18 cellular contexts compared by ENCODE assay signal in genomic region chr7:27141138-27141537, GRCh38. TPM values are rescaled to one million over a fixed set of nuclear protein-coding genes. Genes with fewer than 3 reads are reported as not detected.
DNase-seq lines count a peak whose midpoint lies in the region; TF ChIP-seq lines count a peak whose summit lies in the region.
"Had no signal": no experiment of that assay in that cellular context is flagged by ENCODE, and none has a peak within 500 bp of the region (broad histone marks: within the 10 kb centered on the region; RNA-seq: fewer than 3 reads in every experiment).

No MANE protein-coding gene starts in this region.

- 71 to 75% methylated on average over 8 of the region's 8 CpGs for WGBS in esophagus squamous epithelium, 2 donors
- WGBS in transverse colon (ENCODE audit: low coverage in 1 of 2), 2 donors: 32 to 37% methylated on average over 7 to 8 of the region's 8 CpGs

- H3K27me3 ChIP-seq in ascending aorta: no peaks in the 10 kb centered on the region
- peaks cover 0 to 75% (median 0%) of the 10 kb centered on the region in 4 donors for H3K27me3 ChIP-seq in esophagus squamous epithelium
- peaks cover 4% of the 10 kb centered on the region for H3K27me3 ChIP-seq in muscle layer of duodenum (ENCODE audit: low read depth, low read length)
- no peaks in the 10 kb centered on the region for H3K27me3 ChIP-seq in transverse colon
- peaks cover 97% of the 10 kb centered on the region for H3K27me3 ChIP-seq in brain microvascular endothelial cell (replicated peaks)

- H3K4me1 ChIP-seq in ascending aorta (peaks cover 0 to 7% of the 10 kb centered on the region in 2 donors), esophagus squamous epithelium (peaks cover under 1 to 58% (median 7%) of the 10 kb centered on the region in 3 donors), muscle layer of duodenum (ENCODE audit: control insufficient read depth in 1 of 2, insufficient read depth in 2 of 2, low read length in 2 of 2) (peaks cover 6 to 9% of the 10 kb centered on the region in 2 donors), transverse colon (peaks cover 12 to 64% (median 58%) of the 10 kb centered on the region in 4 donors)

- intact Hi-C loops in ascending aorta (cut with DNase I) (loop anchor here (5.0 kb wide), 1 partner anchor 1284 kb away; no protein-coding TSS in a partner anchor), esophagus squamous epithelium (cut with DNase I) (loop anchor here (5.0 kb wide), 1 partner anchor 284 kb away; no protein-coding TSS in a partner anchor), transverse colon (cut with DNase I; ENCODE audit: low total_unique reads) (no loop called here)

- DNase-seq in ascending aorta (ENCODE audit: low spot score in 2 of 2): no peak
- no peak for DNase-seq in esophagus squamous epithelium (lab: John Stamatoyannopoulos, UW)
- DNase-seq in transverse colon: no peak
- DNase-seq in brain microvascular endothelial cell: no peak
- DNase-seq in stimulated activated CD4-positive, alpha-beta T cell treated with anti-CD3 and anti-CD28 coated beads, Interleukin-4, amount 100 ng/mL, for 1 hour: no peak
- no peak for DNase-seq in SW480 (ENCODE audit: low spot score)
- DNase-seq in NCI-H1436 (lab: John Stamatoyannopoulos, UW): no peak
- DNase-seq: activated CD4-positive, alpha-beta T cell treated with anti-CD3 and anti-CD28 coated beads, Interleukin-2, amount 50 U/mL, for 1 hour; activated T-cell treated with anti-CD3 and anti-CD28 coated beads for 4 hours; GOT3; heart left ventricle; NCI-H146; NCI-H82; SK-N-SH; stimulated activated CD4-positive, alpha-beta T cell treated with anti-CD3 and anti-CD28 coated beads, Interleukin-1b, Interleukin-23, amount 100 ng/mL, for 48 hours had no signal

- H3K27ac ChIP-seq in ascending aorta (peak overlapping the region; percentile 92 to 98), esophagus squamous epithelium (peak overlapping the region in 2 of 4 donors; percentile 92 to 97), muscle layer of duodenum (ENCODE audit: low read length) (peak overlapping the region; percentile 97), transverse colon (peak overlapping the region; percentile 95 to 99 (median 98)), brain microvascular endothelial cell (no peak overlapping the region)

- H3K36me3 ChIP-seq in ascending aorta: peaks cover 0 to 17% of the 10 kb centered on the region in 2 donors
- H3K36me3 ChIP-seq in esophagus squamous epithelium: no peaks in the 10 kb centered on the region
- no peaks in the 10 kb centered on the region for H3K36me3 ChIP-seq in muscle layer of duodenum (ENCODE audit: control insufficient read depth in 1 of 2, insufficient read depth in 2 of 2, low read length in 2 of 2)
- H3K36me3 ChIP-seq in transverse colon: no peaks in the 10 kb centered on the region
- no peaks in the 10 kb centered on the region for H3K36me3 ChIP-seq in brain microvascular endothelial cell (replicated peaks)
- H3K36me3 ChIP-seq: heart left ventricle had no signal

- in situ Hi-C loops in transverse colon (cut with MboI; ENCODE audit: low pct_ligation_motif_present in 1 of 4, low pct_unique_long_range_greater_than_20kb in 1 of 4, low sequenced_read_pairs in 3 of 4) (loop anchor here (5.0 to 10.0 kb wide), 2 partner anchors 284 to 286 kb away; no protein-coding TSS in a partner anchor), brain microvascular endothelial cell (cut with HindIII; ENCODE audit: low pct_ligation_motif_present, low sequenced_read_pairs) (no loop called here)

- TF ChIP-seq POLR2A in esophagus squamous epithelium (IDR thresholded peaks at IDR 0.05) (no peak), transverse colon (IDR thresholded peaks at IDR 0.05) (no peak)

- TF ChIP-seq EP300 in transverse colon (IDR thresholded peaks at IDR 0.05; ENCODE audit: low read depth): no peak

- H3K4me3 ChIP-seq in ascending aorta (peak overlapping the region; percentile 75 to 91), esophagus squamous epithelium (peak overlapping the region in 3 of 4 donors; percentile 65 to 89 (median 75)), muscle layer of duodenum (ENCODE audit: low read depth in 1 of 2, low read length in 2 of 2) (peak overlapping the region; percentile 83 to 91), transverse colon (peak overlapping the region in 3 of 4 donors; percentile 33 to 77 (median 57)), brain microvascular endothelial cell (ENCODE audit: low read depth, low read length) (no peak overlapping the region)

- TF ChIP-seq CTCF in ascending aorta (IDR thresholded peaks at IDR 0.05) (no peak), esophagus squamous epithelium (IDR thresholded peaks at IDR 0.05) (no peak), transverse colon (IDR thresholded peaks at IDR 0.05) (no peak), brain microvascular endothelial cell (IDR thresholded peaks at IDR 0.05; ENCODE audit: low read depth, low read length, missing control alignments) (no peak)

- H3K9me3 ChIP-seq in ascending aorta (no peaks in the 10 kb centered on the region), esophagus squamous epithelium (no peaks in the 10 kb centered on the region), muscle layer of duodenum (ENCODE audit: control insufficient read depth in 1 of 2, low read length in 2 of 2) (no peaks in the 10 kb centered on the region), transverse colon (no peaks in the 10 kb centered on the region)
- H3K9me3 ChIP-seq: Caco-2, heart left ventricle, SK-N-SH had no signal

RNA-seq across cellular contexts. Expression of gene HOXA5, which starts 2.3 kb away (rescaled TPM):
- total RNA-seq in ascending aorta (22.0 TPM), esophagus squamous epithelium (1 to 10 TPM; 3.6 to 8.2 (median 6.8) TPM), transverse colon (10 to 100 TPM; 18.3 to 89.8 (median 31.6) TPM)
- total RNA-seq: B cell had no signal

RNA-seq across cellular contexts. Expression of gene HOXA6, which starts 6.4 kb away (rescaled TPM):
- 15.3 TPM for total RNA-seq in ascending aorta
- total RNA-seq in esophagus squamous epithelium: 1 to 10 TPM in 1 of 4 donors, under 1 TPM in 1, not detected in 2; 0.26 to 1.3 TPM
- 10 to 100 TPM; 12.9 to 27.8 (median 17.3) TPM for total RNA-seq in transverse colon
- total RNA-seq: heart left ventricle had no signal

RNA-seq across cellular contexts. Expression of gene HOXA4, which starts 10.6 kb away (rescaled TPM):
- total RNA-seq in ascending aorta: 2.1 TPM
- total RNA-seq in esophagus squamous epithelium: 1 to 10 TPM; 2.9 to 6.7 (median 4.1) TPM
- total RNA-seq in transverse colon: 10 to 100 TPM in 2 of 4 donors, 1 to 10 TPM in 2; 3.5 to 42.4 (median 10.6) TPM
- total RNA-seq: B cell had no signal

RNA-seq across cellular contexts. Expression of gene HOXA3, which starts 11.2 kb away (rescaled TPM):
- total RNA-seq in ascending aorta: 14.4 TPM
- 1 to 10 TPM; 3.6 to 8.7 (median 6.6) TPM for total RNA-seq in esophagus squamous epithelium
- total RNA-seq in transverse colon: 10 to 100 TPM; 14.1 to 27.3 (median 15.7) TPM
- total RNA-seq: B cell had no signal

RNA-seq across cellular contexts. Expression of gene HOXA7, which starts 15.3 kb away (rescaled TPM):
- 12.0 TPM for total RNA-seq in ascending aorta
- total RNA-seq in esophagus squamous epithelium: under 1 TPM; 0.23 to 0.76 (median 0.48) TPM
- 10 to 100 TPM in 3 of 4 donors, 1 to 10 TPM in 1; 7.0 to 22.9 (median 12.8) TPM for total RNA-seq in transverse colon
- total RNA-seq: B cell had no signal
